Comparison of ENCODE assay signal across 1 cellular context in the genomic region with DNA sequence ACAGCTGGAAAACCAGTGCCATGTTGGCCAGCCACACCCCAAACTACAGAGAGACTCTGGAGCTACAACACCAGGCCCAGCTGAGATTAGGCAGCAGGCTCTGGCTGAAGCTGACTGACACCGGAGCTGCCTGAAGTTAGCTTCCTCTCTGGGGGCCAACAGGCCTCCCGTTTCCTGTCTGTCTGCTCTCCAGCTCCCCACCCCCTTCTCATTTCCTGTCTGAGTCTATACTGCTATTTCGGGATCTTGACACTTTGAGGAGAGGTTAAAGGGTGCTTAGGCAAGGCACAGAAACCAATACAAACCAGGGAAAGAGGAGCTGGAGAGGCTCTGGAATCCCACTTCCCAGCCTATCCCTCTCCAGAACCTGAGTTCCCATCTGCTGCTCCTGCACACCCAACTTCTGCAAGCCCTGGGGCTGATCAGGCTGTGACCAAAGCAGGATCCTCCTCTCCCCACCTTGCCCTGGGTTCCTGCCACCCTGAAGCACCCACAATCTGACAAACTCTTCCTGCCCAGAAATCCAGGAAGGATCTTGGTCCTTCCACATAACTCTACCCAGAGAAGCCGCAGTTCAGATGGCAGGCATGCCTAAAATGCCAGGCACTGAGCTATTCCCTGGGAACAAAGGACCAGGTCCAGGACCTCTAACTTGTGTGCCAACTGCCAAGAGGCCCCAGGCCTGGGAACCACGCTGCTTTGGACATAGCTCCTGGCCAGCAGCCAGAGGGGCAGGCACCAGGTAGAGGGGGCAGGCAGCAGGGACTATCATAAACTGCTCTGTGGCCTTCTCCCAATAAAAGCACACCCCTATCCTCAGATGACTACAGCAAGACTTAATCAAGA.
A peak's percentile ranks its signal among the peaks of the same experiment; 100 is the strongest.
TF ChIP-seq lines count a peak whose summit lies in the region.

No MANE protein-coding gene starts in this region.

TF ChIP-seq in K562, 482 proteins besides CTCF, POLR2A, EP300 and RAD21 (continued from another document and continues in another):
- TF ChIP-seq, protein P1, sequence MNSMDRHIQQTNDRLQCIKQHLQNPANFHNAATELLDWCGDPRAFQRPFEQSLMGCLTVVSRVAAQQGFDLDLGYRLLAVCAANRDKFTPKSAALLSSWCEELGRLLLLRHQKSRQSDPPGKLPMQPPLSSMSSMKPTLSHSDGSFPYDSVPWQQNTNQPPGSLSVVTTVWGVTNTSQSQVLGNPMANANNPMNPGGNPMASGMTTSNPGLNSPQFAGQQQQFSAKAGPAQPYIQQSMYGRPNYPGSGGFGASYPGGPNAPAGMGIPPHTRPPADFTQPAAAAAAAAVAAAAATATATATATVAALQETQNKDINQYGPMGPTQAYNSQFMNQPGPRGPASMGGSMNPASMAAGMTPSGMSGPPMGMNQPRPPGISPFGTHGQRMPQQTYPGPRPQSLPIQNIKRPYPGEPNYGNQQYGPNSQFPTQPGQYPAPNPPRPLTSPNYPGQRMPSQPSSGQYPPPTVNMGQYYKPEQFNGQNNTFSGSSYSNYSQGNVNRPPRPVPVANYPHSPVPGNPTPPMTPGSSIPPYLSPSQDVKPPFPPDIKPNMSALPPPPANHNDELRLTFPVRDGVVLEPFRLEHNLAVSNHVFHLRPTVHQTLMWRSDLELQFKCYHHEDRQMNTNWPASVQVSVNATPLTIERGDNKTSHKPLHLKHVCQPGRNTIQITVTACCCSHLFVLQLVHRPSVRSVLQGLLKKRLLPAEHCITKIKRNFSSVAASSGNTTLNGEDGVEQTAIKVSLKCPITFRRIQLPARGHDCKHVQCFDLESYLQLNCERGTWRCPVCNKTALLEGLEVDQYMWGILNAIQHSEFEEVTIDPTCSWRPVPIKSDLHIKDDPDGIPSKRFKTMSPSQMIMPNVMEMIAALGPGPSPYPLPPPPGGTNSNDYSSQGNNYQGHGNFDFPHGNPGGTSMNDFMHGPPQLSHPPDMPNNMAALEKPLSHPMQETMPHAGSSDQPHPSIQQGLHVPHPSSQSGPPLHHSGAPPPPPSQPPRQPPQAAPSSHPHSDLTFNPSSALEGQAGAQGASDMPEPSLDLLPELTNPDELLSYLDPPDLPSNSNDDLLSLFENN (IDR thresholded peaks at IDR 0.05; ENCODE audit: low read depth in 2 of 2, low read length in 2 of 2): peak in 1 of 2 experiments; percentile 41; a peak in 1 of 4 replicates
- peak; percentile 56 for TF ChIP-seq TAF1 (IDR thresholded peaks at IDR 0.05; ENCODE audit: control insufficient read depth, extremely low read depth, insufficient read depth, low read length, severe bottlenecking)
- TF ChIP-seq SMAD4 (CRISPR knock-in tag; conservative IDR thresholded peaks at IDR 0.05): peak; percentile 98
- TF ChIP-seq BHLHE40 (IDR thresholded peaks at IDR 0.05; ENCODE audit: low read length): 0 out of 2 replicates have a peak, but pooled peaks have one; percentile 25
- 0 out of 4 replicates have a peak, but pooled peaks of 1 of the 2 experiments have one; percentile 65 for TF ChIP-seq ZNF639 (CRISPR knock-in tag; conservative IDR thresholded peaks at IDR 0.05 in 1 of 2, IDR thresholded peaks at IDR 0.05 in 1 of 2)
- peak; percentile 62; the same call in 1 of the 2 replicates for TF ChIP-seq EHMT2 (IDR thresholded peaks at IDR 0.05)
- no peak for TF ChIP-seq SRSF3 (IDR thresholded peaks at IDR 0.05; ENCODE audit: insufficient read depth, low read length)
- peak; percentile 54 to 87 for TF ChIP-seq MAZ (CRISPR knock-in tag; conservative IDR thresholded peaks at IDR 0.05 in 1 of 2, IDR thresholded peaks at IDR 0.05 in 1 of 2)
- TF ChIP-seq NR2F6 (CRISPR knock-in tag; IDR thresholded peaks at IDR 0.05): no peak
- no peak for TF ChIP-seq LARP7 (IDR thresholded peaks at IDR 0.05)
- no peak for TF ChIP-seq NCOA6 (IDR thresholded peaks at IDR 0.05)
- TF ChIP-seq DMBX1 (CRISPR knock-in tag; IDR thresholded peaks at IDR 0.05; ENCODE audit: borderline replicate concordance): peak; percentile 46; the same call in 1 of the 2 replicates
- TF ChIP-seq ATF7 (IDR thresholded peaks at IDR 0.05): peak; percentile 47; the same call in 1 of the 2 replicates
- 0 out of 2 replicates have a peak, but pooled peaks have one; percentile 55 for TF ChIP-seq HIVEP1 (CRISPR knock-in tag; IDR thresholded peaks at IDR 0.05)
- TF ChIP-seq DPF2 (IDR thresholded peaks at IDR 0.05): peak; percentile 51; the same call in 1 of the 2 replicates
- peak; percentile 44; the same call in 1 of the 2 replicates for TF ChIP-seq POLR2G (IDR thresholded peaks at IDR 0.05; ENCODE audit: low read depth, low read length)
- peak; percentile 68 for TF ChIP-seq NCOR1 (IDR thresholded peaks at IDR 0.05)
- TF ChIP-seq ZNF232 (CRISPR knock-in tag; IDR thresholded peaks at IDR 0.05): no peak
- peak; percentile 81 for TF ChIP-seq CEBPG (CRISPR knock-in tag; IDR thresholded peaks at IDR 0.05)
- no peak for TF ChIP-seq CEBPG (tag; conservative IDR thresholded peaks at IDR 0.05 in 1 of 2, IDR thresholded peaks at IDR 0.05 in 1 of 2)
- TF ChIP-seq, protein P2, sequence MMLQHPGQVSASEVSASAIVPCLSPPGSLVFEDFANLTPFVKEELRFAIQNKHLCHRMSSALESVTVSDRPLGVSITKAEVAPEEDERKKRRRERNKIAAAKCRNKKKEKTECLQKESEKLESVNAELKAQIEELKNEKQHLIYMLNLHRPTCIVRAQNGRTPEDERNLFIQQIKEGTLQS (IDR thresholded peaks at IDR 0.05): peak; percentile 86
- TF ChIP-seq, protein P2 (CRISPR knock-in tag; conservative IDR thresholded peaks at IDR 0.05): no peak
- TF ChIP-seq SMAD3 (CRISPR knock-in tag; conservative IDR thresholded peaks at IDR 0.05): 0 out of 2 replicates have a peak, but pooled peaks have one; percentile 35
- no peak for TF ChIP-seq SRSF9 (IDR thresholded peaks at IDR 0.05; ENCODE audit: borderline replicate concordance, low read depth, low read length)
- TF ChIP-seq GTF2E2 (tag; IDR thresholded peaks at IDR 0.05): peak; percentile 37; the same call in 1 of the 2 replicates
- TF ChIP-seq CBX3 (IDR thresholded peaks at IDR 0.05; ENCODE audit: borderline replicate concordance in 1 of 2, low read length in 2 of 2): 0 out of 3 replicates have a peak, but pooled peaks of 1 of the 2 experiments have one; percentile 11
- peak; percentile 60; the same call in 1 of the 2 replicates for TF ChIP-seq NR2C2 (CRISPR knock-in tag; IDR thresholded peaks at IDR 0.05)
- peak; percentile 94 for TF ChIP-seq NR2C2 (tag; IDR thresholded peaks at IDR 0.05)
- TF ChIP-seq SPI1 (IDR thresholded peaks at IDR 0.05; ENCODE audit: borderline replicate concordance, low read depth, low read length): peak; percentile 73; the same call in 1 of the 2 replicates
- TF ChIP-seq, protein P3, sequence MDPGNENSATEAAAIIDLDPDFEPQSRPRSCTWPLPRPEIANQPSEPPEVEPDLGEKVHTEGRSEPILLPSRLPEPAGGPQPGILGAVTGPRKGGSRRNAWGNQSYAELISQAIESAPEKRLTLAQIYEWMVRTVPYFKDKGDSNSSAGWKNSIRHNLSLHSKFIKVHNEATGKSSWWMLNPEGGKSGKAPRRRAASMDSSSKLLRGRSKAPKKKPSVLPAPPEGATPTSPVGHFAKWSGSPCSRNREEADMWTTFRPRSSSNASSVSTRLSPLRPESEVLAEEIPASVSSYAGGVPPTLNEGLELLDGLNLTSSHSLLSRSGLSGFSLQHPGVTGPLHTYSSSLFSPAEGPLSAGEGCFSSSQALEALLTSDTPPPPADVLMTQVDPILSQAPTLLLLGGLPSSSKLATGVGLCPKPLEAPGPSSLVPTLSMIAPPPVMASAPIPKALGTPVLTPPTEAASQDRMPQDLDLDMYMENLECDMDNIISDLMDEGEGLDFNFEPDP (CRISPR knock-in tag; IDR thresholded peaks at IDR 0.05): no peak
- TF ChIP-seq RB1 (IDR thresholded peaks at IDR 0.05; ENCODE audit: low read depth): no peak
- TF ChIP-seq NEUROD1 (IDR thresholded peaks at IDR 0.05; ENCODE audit: borderline replicate concordance, low read depth, low read length, partially characterized antibody): peak; percentile 62
- peak in 1 of 2 experiments; percentile 48; a peak in 2 of 4 replicates for TF ChIP-seq TRIM24 (IDR thresholded peaks at IDR 0.05)
- peak; percentile 84 for TF ChIP-seq MEF2D (tag; conservative IDR thresholded peaks at IDR 0.05; ENCODE audit: low read depth)
- TF ChIP-seq, protein P4, sequence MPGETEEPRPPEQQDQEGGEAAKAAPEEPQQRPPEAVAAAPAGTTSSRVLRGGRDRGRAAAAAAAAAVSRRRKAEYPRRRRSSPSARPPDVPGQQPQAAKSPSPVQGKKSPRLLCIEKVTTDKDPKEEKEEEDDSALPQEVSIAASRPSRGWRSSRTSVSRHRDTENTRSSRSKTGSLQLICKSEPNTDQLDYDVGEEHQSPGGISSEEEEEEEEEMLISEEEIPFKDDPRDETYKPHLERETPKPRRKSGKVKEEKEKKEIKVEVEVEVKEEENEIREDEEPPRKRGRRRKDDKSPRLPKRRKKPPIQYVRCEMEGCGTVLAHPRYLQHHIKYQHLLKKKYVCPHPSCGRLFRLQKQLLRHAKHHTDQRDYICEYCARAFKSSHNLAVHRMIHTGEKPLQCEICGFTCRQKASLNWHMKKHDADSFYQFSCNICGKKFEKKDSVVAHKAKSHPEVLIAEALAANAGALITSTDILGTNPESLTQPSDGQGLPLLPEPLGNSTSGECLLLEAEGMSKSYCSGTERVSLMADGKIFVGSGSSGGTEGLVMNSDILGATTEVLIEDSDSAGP (CRISPR knock-in tag; IDR thresholded peaks at IDR 0.05): no peak
- TF ChIP-seq, protein P5, sequence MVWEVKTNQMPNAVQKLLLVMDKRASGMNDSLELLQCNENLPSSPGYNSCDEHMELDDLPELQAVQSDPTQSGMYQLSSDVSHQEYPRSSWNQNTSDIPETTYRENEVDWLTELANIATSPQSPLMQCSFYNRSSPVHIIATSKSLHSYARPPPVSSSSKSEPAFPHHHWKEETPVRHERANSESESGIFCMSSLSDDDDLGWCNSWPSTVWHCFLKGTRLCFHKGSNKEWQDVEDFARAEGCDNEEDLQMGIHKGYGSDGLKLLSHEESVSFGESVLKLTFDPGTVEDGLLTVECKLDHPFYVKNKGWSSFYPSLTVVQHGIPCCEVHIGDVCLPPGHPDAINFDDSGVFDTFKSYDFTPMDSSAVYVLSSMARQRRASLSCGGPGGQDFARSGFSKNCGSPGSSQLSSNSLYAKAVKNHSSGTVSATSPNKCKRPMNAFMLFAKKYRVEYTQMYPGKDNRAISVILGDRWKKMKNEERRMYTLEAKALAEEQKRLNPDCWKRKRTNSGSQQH (CRISPR knock-in tag; IDR thresholded peaks at IDR 0.05): 0 out of 2 replicates have a peak, but pooled peaks have one; percentile 48
- no peak for TF ChIP-seq USF2 (CRISPR knock-in tag; IDR thresholded peaks at IDR 0.05)
- TF ChIP-seq ARID3B (CRISPR knock-in tag; IDR thresholded peaks at IDR 0.05; ENCODE audit: borderline replicate concordance): 0 out of 2 replicates have a peak, but pooled peaks have one; percentile 63
- TF ChIP-seq NFRKB (IDR thresholded peaks at IDR 0.05; ENCODE audit: low read depth): peak; percentile 40; the same call in 1 of the 2 replicates
- TF ChIP-seq ZNF12 (CRISPR knock-in tag; IDR thresholded peaks at IDR 0.05): peak; percentile 35; the same call in 1 of the 2 replicates
- peak; percentile 71 for TF ChIP-seq VEZF1 (CRISPR knock-in tag; IDR thresholded peaks at IDR 0.05)
- TF ChIP-seq, protein P6, sequence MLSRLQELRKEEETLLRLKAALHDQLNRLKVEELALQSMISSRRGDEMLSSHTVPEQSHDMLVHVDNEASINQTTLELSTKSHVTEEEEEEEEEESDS (CRISPR knock-in tag; IDR thresholded peaks at IDR 0.05): no peak
- TF ChIP-seq RBFOX2 (IDR thresholded peaks at IDR 0.05; ENCODE audit: low read depth, low read length): peak; percentile 61
- TF ChIP-seq ATF4 (CRISPR knock-in tag; IDR thresholded peaks at IDR 0.05): peak; percentile 54; the same call in 1 of the 2 replicates
- no peak for TF ChIP-seq PTRF (tag; IDR thresholded peaks at IDR 0.05)
